Comparison of ENCODE assay signal across 1 cellular context in genomic region chr15:57376695-57377477, GRCh38.
TF ChIP-seq lines count a peak whose summit lies in the region.

No MANE protein-coding gene starts in this region.

TF ChIP-seq in HepG2, 621 proteins besides CTCF, POLR2A, EP300 and RAD21 (continued from another document and continues in another):
- no peak for TF ChIP-seq ZNF34 (CRISPR knock-in tag; IDR thresholded peaks at IDR 0.05; ENCODE audit: borderline replicate concordance)
- TF ChIP-seq MEIS2 (CRISPR knock-in tag; IDR thresholded peaks at IDR 0.05), result 0 out of 2 replicates have a peak, but pooled peaks have one; percentile 62
- TF ChIP-seq HMG20B (CRISPR knock-in tag; conservative IDR thresholded peaks at IDR 0.05), result no peak; the same call in 1 of the 2 replicates
- peak; percentile 35; the same call in 1 of the 2 replicates for TF ChIP-seq ZNF292 (CRISPR knock-in tag; IDR thresholded peaks at IDR 0.05; ENCODE audit: borderline replicate concordance, low read depth)
- peak; percentile 92 for TF ChIP-seq MTA1 (CRISPR knock-in tag; IDR thresholded peaks at IDR 0.05; ENCODE audit: borderline replicate concordance)
- TF ChIP-seq ARNT2 (CRISPR knock-in tag; IDR thresholded peaks at IDR 0.05; ENCODE audit: low read depth), result peak; percentile 28; the same call in 1 of the 2 replicates
- no peak for TF ChIP-seq TRIM22 (IDR thresholded peaks at IDR 0.05)
- no peak for TF ChIP-seq DPF2 (CRISPR knock-in tag; IDR thresholded peaks at IDR 0.05; ENCODE audit: borderline replicate concordance, low read depth)
- TF ChIP-seq NFAT5 (CRISPR knock-in tag; IDR thresholded peaks at IDR 0.05), result no peak
- peak; percentile 54 for TF ChIP-seq ARID4A (CRISPR knock-in tag; IDR thresholded peaks at IDR 0.05; ENCODE audit: borderline replicate concordance)
- TF ChIP-seq SNAI1 (CRISPR knock-in tag; IDR thresholded peaks at IDR 0.05; ENCODE audit: borderline replicate concordance), result no peak
- 0 out of 2 replicates have a peak, but pooled peaks have one; percentile 43 for TF ChIP-seq IRX3 (CRISPR knock-in tag; IDR thresholded peaks at IDR 0.05; ENCODE audit: borderline replicate concordance, low read depth)
- no peak for TF ChIP-seq GMEB2 (CRISPR knock-in tag; IDR thresholded peaks at IDR 0.05; ENCODE audit: low read depth)
- no peak for TF ChIP-seq PHF20 (CRISPR knock-in tag; IDR thresholded peaks at IDR 0.05)
- no peak for TF ChIP-seq GABPB1 (CRISPR knock-in tag; IDR thresholded peaks at IDR 0.05)
- TF ChIP-seq ATF6 (CRISPR knock-in tag; conservative IDR thresholded peaks at IDR 0.05), result no peak
- peak; percentile 18; the same call in 1 of the 2 replicates for TF ChIP-seq CCDC6 (CRISPR knock-in tag; IDR thresholded peaks at IDR 0.05)
- peak; percentile 43; the same call in 1 of the 2 replicates for TF ChIP-seq GATAD2A (CRISPR knock-in tag; IDR thresholded peaks at IDR 0.05)
- TF ChIP-seq KDM5B (CRISPR knock-in tag; IDR thresholded peaks at IDR 0.05; ENCODE audit: borderline replicate concordance), result no peak; the same call in 1 of the 2 replicates
- no peak for TF ChIP-seq PBX2 (CRISPR knock-in tag; IDR thresholded peaks at IDR 0.05)
- no peak for TF ChIP-seq ZNF781 (CRISPR knock-in tag; IDR thresholded peaks at IDR 0.05; ENCODE audit: borderline replicate concordance, not compliant biosample characterization)
- no peak for TF ChIP-seq ZFP37 (CRISPR knock-in tag; IDR thresholded peaks at IDR 0.05; ENCODE audit: borderline replicate concordance)
- TF ChIP-seq JUN (CRISPR knock-in tag; IDR thresholded peaks at IDR 0.05), result no peak
- TF ChIP-seq PAXIP1 (CRISPR knock-in tag; conservative IDR thresholded peaks at IDR 0.05), result peak; percentile 53
- no peak for TF ChIP-seq SIX4 (CRISPR knock-in tag; IDR thresholded peaks at IDR 0.05)
- TF ChIP-seq ZNF160 (CRISPR knock-in tag; IDR thresholded peaks at IDR 0.05), result peak; percentile 33; the same call in 1 of the 2 replicates
- TF ChIP-seq KAT2B (IDR thresholded peaks at IDR 0.05; ENCODE audit: borderline replicate concordance, low read depth, low read length), result no peak
- TF ChIP-seq U2AF2 (IDR thresholded peaks at IDR 0.05; ENCODE audit: low read depth, low read length), result no peak
- no peak for TF ChIP-seq TMF1 (CRISPR knock-in tag; IDR thresholded peaks at IDR 0.05; ENCODE audit: low read depth)
- no peak for TF ChIP-seq ATAD3A (CRISPR knock-in tag; IDR thresholded peaks at IDR 0.05)
- no peak for TF ChIP-seq RXRA (CRISPR knock-in tag; IDR thresholded peaks at IDR 0.05)
- TF ChIP-seq ZNF556 (CRISPR knock-in tag; IDR thresholded peaks at IDR 0.05; ENCODE audit: borderline replicate concordance), result peak; percentile 82
- no peak for TF ChIP-seq EHMT2 (IDR thresholded peaks at IDR 0.05; ENCODE audit: borderline replicate concordance, low read depth, low read length)
- 0 out of 2 replicates have a peak, but pooled peaks have one; percentile 34 for TF ChIP-seq PHF21A (CRISPR knock-in tag; IDR thresholded peaks at IDR 0.05)
- 0 out of 2 replicates have a peak, but pooled peaks have one; percentile 36 for TF ChIP-seq NFATC3 (CRISPR knock-in tag; IDR thresholded peaks at IDR 0.05)
- no peak for TF ChIP-seq ZNF280B (CRISPR knock-in tag; IDR thresholded peaks at IDR 0.05; ENCODE audit: borderline replicate concordance)
- TF ChIP-seq ZMAT3 (CRISPR knock-in tag; conservative IDR thresholded peaks at IDR 0.05), result no peak
- no peak for TF ChIP-seq ZNF550 (CRISPR knock-in tag; IDR thresholded peaks at IDR 0.05; ENCODE audit: borderline replicate concordance)
